ENCODE assay signal across 1 cellular context in the genomic region with DNA sequence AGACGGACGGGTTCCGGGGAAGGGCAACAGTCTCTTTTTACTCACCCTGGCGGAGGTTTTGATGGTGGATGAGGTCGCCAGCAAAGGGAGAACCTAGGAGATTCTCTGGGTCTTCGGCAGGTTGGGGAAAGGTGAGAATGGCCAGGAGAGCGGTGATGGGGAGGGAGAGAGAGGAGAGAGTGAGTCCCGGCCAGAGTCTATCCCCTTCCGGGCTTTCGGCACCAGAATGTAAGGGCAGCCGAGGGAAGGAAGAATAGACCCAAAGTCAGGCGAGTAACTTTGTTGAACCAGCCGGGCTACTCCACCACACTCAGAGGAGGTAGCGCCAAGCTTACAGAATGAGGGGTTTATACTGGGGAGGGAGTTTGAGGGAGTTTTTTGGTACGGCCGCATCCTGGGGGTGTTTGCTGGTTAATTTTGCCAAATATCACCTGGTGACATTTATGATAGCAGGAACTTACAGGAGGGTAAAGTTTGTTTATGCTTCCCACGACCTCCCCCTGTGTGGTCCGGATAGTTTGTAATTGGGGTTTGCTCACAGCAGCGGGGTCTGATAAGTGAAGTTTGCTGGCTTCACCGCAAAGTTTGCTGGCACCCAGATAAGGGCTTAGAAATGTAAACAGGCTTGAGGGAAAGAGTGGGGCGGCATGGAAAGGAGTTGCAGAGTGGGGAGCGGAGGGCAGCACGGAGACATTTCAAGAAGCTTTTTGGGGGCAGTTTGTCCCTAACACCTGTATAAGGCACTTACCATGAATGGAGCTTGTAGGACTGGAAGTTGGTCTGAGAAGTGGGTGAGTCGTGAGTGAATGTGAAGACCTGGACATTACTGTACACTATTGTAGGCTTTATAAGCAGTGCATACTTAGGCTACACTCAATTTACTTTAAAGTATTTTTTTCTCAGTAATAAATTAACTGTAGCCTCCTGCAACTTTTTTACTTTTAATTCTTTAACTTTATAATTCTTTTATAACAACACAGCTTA.
TF ChIP-seq lines count a peak whose summit lies in the region.

No MANE protein-coding gene starts in this region.

TF ChIP-seq in K562, 482 proteins besides CTCF, POLR2A, EP300 and RAD21 (continued from another document and continues in another):
- TF ChIP-seq ZFP91 (CRISPR knock-in tag; IDR thresholded peaks at IDR 0.05): no peak
- no peak for TF ChIP-seq SNIP1 (IDR thresholded peaks at IDR 0.05; ENCODE audit: low read depth)
- no peak for TF ChIP-seq SLC30A9 (CRISPR knock-in tag; IDR thresholded peaks at IDR 0.05)
- TF ChIP-seq, protein P1, sequence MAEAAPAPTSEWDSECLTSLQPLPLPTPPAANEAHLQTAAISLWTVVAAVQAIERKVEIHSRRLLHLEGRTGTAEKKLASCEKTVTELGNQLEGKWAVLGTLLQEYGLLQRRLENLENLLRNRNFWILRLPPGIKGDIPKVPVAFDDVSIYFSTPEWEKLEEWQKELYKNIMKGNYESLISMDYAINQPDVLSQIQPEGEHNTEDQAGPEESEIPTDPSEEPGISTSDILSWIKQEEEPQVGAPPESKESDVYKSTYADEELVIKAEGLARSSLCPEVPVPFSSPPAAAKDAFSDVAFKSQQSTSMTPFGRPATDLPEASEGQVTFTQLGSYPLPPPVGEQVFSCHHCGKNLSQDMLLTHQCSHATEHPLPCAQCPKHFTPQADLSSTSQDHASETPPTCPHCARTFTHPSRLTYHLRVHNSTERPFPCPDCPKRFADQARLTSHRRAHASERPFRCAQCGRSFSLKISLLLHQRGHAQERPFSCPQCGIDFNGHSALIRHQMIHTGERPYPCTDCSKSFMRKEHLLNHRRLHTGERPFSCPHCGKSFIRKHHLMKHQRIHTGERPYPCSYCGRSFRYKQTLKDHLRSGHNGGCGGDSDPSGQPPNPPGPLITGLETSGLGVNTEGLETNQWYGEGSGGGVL (CRISPR knock-in tag; IDR thresholded peaks at IDR 0.05): no peak
- no peak for TF ChIP-seq ZNF384 (IDR thresholded peaks at IDR 0.05; ENCODE audit: low read depth, low read length)
- TF ChIP-seq XRCC5 (IDR thresholded peaks at IDR 0.05; ENCODE audit: low read depth, low read length): no peak
- no peak for TF ChIP-seq HNRNPL (IDR thresholded peaks at IDR 0.05; ENCODE audit: low read depth, low read length)
- no peak for TF ChIP-seq ZNF146 (CRISPR knock-in tag; IDR thresholded peaks at IDR 0.05; ENCODE audit: unreplicated experiment)
- TF ChIP-seq L3MBTL2 (IDR thresholded peaks at IDR 0.05): no peak
- TF ChIP-seq SRSF1 (IDR thresholded peaks at IDR 0.05; ENCODE audit: low read depth, low read length): no peak
- no peak for TF ChIP-seq ZNF239 (CRISPR knock-in tag; IDR thresholded peaks at IDR 0.05)
- peak; percentile 93 to 94 for TF ChIP-seq KDM1A (IDR thresholded peaks at IDR 0.05)
- no peak for TF ChIP-seq HNRNPH1 (optimal IDR thresholded peaks at IDR 0.05; ENCODE audit: low read depth, low read length)
- TF ChIP-seq ZFP30 (CRISPR knock-in tag; IDR thresholded peaks at IDR 0.05; ENCODE audit: borderline replicate concordance): no peak
- TF ChIP-seq ZNF175 (CRISPR knock-in tag; IDR thresholded peaks at IDR 0.05; ENCODE audit: low read depth): 0 out of 2 replicates have a peak, but pooled peaks have one; percentile 48
- no peak for TF ChIP-seq TCF7 (IDR thresholded peaks at IDR 0.05; ENCODE audit: borderline replicate concordance)
- TF ChIP-seq NKRF (IDR thresholded peaks at IDR 0.05; ENCODE audit: borderline replicate concordance): no peak; the same call in 1 of the 2 replicates
- TF ChIP-seq GTF2F1 (IDR thresholded peaks at IDR 0.05; ENCODE audit: low read depth, low read length): no peak
- TF ChIP-seq, protein P2, sequence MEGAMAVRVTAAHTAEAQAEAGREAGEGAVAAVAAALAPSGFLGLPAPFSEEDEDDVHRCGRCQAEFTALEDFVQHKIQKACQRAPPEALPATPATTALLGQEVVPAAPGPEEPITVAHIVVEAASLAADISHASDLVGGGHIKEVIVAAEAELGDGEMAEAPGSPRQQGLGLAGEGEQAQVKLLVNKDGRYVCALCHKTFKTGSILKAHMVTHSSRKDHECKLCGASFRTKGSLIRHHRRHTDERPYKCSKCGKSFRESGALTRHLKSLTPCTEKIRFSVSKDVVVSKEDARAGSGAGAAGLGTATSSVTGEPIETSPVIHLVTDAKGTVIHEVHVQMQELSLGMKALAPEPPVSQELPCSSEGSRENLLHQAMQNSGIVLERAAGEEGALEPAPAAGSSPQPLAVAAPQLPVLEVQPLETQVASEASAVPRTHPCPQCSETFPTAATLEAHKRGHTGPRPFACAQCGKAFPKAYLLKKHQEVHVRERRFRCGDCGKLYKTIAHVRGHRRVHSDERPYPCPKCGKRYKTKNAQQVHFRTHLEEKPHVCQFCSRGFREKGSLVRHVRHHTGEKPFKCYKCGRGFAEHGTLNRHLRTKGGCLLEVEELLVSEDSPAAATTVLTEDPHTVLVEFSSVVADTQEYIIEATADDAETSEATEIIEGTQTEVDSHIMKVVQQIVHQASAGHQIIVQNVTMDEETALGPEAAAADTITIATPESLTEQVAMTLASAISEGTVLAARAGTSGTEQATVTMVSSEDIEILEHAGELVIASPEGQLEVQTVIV (CRISPR knock-in tag; IDR thresholded peaks at IDR 0.05; ENCODE audit: borderline replicate concordance): no peak
- TF ChIP-seq NFATC3 (IDR thresholded peaks at IDR 0.05): no peak
- TF ChIP-seq, protein P3, sequence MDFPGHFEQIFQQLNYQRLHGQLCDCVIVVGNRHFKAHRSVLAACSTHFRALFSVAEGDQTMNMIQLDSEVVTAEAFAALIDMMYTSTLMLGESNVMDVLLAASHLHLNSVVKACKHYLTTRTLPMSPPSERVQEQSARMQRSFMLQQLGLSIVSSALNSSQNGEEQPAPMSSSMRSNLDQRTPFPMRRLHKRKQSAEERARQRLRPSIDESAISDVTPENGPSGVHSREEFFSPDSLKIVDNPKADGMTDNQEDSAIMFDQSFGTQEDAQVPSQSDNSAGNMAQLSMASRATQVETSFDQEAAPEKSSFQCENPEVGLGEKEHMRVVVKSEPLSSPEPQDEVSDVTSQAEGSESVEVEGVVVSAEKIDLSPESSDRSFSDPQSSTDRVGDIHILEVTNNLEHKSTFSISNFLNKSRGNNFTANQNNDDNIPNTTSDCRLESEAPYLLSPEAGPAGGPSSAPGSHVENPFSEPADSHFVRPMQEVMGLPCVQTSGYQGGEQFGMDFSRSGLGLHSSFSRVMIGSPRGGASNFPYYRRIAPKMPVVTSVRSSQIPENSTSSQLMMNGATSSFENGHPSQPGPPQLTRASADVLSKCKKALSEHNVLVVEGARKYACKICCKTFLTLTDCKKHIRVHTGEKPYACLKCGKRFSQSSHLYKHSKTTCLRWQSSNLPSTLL (IDR thresholded peaks at IDR 0.05): no peak
- peak; percentile 90 for TF ChIP-seq CCNT2 (IDR thresholded peaks at IDR 0.05; ENCODE audit: borderline replicate concordance, extremely low read depth, insufficient read length, low read depth, low read length)
- no peak for TF ChIP-seq GABPB2 (CRISPR knock-in tag; conservative IDR thresholded peaks at IDR 0.05)
- TF ChIP-seq KAT7 (CRISPR knock-in tag; IDR thresholded peaks at IDR 0.05; ENCODE audit: borderline replicate concordance): no peak
- TF ChIP-seq, protein P4, sequence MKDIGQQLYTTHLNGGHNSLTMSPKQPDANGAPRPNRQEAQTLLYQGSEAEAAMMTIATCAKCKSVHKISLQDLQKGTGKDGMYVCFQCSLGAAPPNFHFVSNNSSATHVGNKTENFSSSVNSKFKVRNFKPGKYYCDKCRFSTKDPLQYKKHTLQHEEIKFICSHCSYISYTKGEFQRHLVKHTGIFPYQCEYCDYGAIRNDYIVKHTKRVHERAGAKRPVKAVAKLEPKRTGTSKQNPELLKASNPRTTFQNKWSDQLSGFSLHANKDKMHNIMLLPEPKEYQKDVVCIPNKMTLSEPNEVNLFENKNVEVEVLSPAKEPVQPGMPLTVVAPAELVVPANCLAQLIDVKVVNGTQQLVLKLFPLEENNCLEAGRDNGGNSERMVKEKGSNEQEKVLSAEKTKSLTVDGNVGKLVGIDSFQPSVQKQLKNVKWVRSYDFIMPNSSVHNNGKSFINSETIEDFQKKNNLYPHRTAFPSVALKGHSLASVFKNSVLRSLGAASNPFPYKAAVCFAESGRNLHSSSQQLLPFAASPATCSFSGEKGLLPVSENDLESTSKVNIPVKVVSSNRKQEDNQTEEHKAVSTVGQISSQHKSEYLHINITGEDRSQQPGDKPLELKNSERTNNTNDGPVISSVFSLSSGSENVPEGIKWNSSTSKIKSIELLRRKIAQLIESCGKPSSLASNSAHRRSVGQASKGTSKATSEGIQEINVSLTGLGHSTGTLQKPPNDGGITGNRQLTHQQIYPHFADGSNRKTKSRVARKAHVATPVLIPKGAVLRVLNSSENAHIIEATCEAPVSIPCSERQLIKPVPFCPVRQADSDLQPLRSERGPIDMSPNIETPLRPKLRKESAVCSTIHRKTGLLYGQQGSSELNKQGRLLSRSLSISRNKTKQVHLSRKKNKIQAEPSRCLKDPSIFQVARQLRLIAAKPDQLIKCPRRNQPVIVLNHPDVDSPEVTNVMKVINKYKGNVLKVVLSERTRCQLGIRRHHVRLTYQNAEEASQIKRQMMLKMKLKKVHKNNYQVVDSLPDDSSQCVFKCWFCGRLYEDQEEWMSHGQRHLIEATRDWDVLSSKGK (CRISPR knock-in tag; IDR thresholded peaks at IDR 0.05): no peak
- TF ChIP-seq ZKSCAN1 (IDR thresholded peaks at IDR 0.05; ENCODE audit: low read depth, low read length): peak; percentile 78
- TF ChIP-seq ATF7 (IDR thresholded peaks at IDR 0.05): peak; percentile 95
- TF ChIP-seq NR4A1 (CRISPR knock-in tag; IDR thresholded peaks at IDR 0.05): no peak
- peak; percentile 81 for TF ChIP-seq NR4A1 (tag; IDR thresholded peaks at IDR 0.05)
- no peak for TF ChIP-seq TEAD2 (tag; IDR thresholded peaks at IDR 0.05)
- no peak for TF ChIP-seq SUPT5H (IDR thresholded peaks at IDR 0.05)
- no peak for TF ChIP-seq GTF3C2 (IDR thresholded peaks at IDR 0.05; ENCODE audit: borderline replicate concordance, extremely low read depth, insufficient read length)
- no peak for TF ChIP-seq STAT5B (CRISPR knock-in tag; IDR thresholded peaks at IDR 0.05)
- TF ChIP-seq, protein P5, sequence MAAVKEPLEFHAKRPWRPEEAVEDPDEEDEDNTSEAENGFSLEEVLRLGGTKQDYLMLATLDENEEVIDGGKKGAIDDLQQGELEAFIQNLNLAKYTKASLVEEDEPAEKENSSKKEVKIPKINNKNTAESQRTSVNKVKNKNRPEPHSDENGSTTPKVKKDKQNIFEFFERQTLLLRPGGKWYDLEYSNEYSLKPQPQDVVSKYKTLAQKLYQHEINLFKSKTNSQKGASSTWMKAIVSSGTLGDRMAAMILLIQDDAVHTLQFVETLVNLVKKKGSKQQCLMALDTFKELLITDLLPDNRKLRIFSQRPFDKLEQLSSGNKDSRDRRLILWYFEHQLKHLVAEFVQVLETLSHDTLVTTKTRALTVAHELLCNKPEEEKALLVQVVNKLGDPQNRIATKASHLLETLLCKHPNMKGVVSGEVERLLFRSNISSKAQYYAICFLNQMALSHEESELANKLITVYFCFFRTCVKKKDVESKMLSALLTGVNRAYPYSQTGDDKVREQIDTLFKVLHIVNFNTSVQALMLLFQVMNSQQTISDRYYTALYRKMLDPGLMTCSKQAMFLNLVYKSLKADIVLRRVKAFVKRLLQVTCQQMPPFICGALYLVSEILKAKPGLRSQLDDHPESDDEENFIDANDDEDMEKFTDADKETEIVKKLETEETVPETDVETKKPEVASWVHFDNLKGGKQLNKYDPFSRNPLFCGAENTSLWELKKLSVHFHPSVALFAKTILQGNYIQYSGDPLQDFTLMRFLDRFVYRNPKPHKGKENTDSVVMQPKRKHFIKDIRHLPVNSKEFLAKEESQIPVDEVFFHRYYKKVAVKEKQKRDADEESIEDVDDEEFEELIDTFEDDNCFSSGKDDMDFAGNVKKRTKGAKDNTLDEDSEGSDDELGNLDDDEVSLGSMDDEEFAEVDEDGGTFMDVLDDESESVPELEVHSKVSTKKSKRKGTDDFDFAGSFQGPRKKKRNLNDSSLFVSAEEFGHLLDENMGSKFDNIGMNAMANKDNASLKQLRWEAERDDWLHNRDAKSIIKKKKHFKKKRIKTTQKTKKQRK (IDR thresholded peaks at IDR 0.05; ENCODE audit: borderline replicate concordance, low read depth, low read length): no peak
